1 cellular context compared by ENCODE assay signal in the genomic region with DNA sequence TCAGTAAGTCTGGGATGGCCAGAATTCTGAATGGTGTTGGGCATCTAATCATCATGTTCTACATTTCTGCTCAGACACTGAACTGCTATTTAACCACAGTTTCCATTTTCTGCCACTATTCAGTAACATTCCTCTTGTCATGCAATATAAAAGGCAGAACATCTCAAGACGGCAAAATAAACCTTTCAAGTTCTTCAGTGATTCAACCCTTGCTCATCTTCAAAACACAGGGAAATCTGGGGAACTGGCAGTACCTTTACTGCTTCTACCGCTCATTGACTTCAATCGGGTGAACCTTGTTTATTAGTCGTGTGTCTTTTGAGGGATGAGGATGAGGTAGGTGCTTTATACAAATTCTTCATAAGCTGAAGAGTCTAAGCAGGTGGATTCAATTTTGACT.
TF ChIP-seq lines count a peak whose summit lies in the region.

No MANE protein-coding gene starts in this region.

TF ChIP-seq in neural cell, 6 proteins besides CTCF, POLR2A, EP300 and RAD21 (continued from another document):
- TF ChIP-seq, protein P1, sequence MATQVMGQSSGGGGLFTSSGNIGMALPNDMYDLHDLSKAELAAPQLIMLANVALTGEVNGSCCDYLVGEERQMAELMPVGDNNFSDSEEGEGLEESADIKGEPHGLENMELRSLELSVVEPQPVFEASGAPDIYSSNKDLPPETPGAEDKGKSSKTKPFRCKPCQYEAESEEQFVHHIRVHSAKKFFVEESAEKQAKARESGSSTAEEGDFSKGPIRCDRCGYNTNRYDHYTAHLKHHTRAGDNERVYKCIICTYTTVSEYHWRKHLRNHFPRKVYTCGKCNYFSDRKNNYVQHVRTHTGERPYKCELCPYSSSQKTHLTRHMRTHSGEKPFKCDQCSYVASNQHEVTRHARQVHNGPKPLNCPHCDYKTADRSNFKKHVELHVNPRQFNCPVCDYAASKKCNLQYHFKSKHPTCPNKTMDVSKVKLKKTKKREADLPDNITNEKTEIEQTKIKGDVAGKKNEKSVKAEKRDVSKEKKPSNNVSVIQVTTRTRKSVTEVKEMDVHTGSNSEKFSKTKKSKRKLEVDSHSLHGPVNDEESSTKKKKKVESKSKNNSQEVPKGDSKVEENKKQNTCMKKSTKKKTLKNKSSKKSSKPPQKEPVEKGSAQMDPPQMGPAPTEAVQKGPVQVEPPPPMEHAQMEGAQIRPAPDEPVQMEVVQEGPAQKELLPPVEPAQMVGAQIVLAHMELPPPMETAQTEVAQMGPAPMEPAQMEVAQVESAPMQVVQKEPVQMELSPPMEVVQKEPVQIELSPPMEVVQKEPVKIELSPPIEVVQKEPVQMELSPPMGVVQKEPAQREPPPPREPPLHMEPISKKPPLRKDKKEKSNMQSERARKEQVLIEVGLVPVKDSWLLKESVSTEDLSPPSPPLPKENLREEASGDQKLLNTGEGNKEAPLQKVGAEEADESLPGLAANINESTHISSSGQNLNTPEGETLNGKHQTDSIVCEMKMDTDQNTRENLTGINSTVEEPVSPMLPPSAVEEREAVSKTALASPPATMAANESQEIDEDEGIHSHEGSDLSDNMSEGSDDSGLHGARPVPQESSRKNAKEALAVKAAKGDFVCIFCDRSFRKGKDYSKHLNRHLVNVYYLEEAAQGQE (IDR thresholded peaks at IDR 0.05; ENCODE audit: borderline replicate concordance) = no peak
- no peak for TF ChIP-seq POLR2AphosphoS5 (IDR thresholded peaks at IDR 0.05)
- no peak for TF ChIP-seq MXI1 (conservative IDR thresholded peaks at IDR 0.05; ENCODE audit: poor library complexity, severe bottlenecking)
